In genomic region chr3:37668831-37669610, GRCh38 we compare ENCODE assay signal across 14 cellular contexts.
DNase-seq lines count a peak whose midpoint lies in the region; TF ChIP-seq lines count a peak whose summit lies in the region.
"Had no signal": no experiment of that assay in that cellular context is flagged by ENCODE, and none has a peak within 500 bp of the region (broad histone marks: within the 10 kb centered on the region; RNA-seq: fewer than 3 reads in every experiment).

No MANE protein-coding gene starts in this region.

- no peaks in the 10 kb centered on the region for H3K9me2 ChIP-seq in Karpas-422 (replicated peaks; ENCODE audit: insufficient read depth, low read length)

- TF ChIP-seq CTCF in ascending aorta (IDR thresholded peaks at IDR 0.05) (no peak), right atrium auricular region (IDR thresholded peaks at IDR 0.05) (no peak)

- intact Hi-C loops in ascending aorta (cut with DNase I): no loop called here

- DNase-seq in Karpas-422: peak; percentile 34
- no peak for DNase-seq in ascending aorta (ENCODE audit: low spot score in 2 of 2)
- no peak for DNase-seq in right atrium auricular region (ENCODE audit: low spot score)
- DNase-seq in activated CD8-positive, alpha-beta memory T cell treated with anti-CD3 and anti-CD28 coated beads, Interleukin-2, amount 50 U/mL, for 4 hours: no peak
- DNase-seq in stimulated activated CD4-positive, alpha-beta T cell treated with anti-CD3 and anti-CD28 coated beads, Interleukin-12 subunit alpha, Interleukin-12 subunit beta, amount 100 ng/mL, for 4 hours: no peak
- DNase-seq in mesenteric fat pad (ENCODE audit: low spot score): no peak
- no peak for DNase-seq in COLO829 (ENCODE audit: low spot score)
- DNase-seq: activated CD4-positive, alpha-beta T cell treated with anti-CD3 and anti-CD28 coated beads, Interleukin-2, amount 10 ng/mL, durations not matched to agents 7 days and 5 days; activated naive CD4-positive, alpha-beta T cell; HCEC 1CT; naive thymus-derived CD8-positive, alpha-beta T cell; NCI-H1436; spleen had no signal

- no peak overlapping the region for H3K27ac ChIP-seq in Karpas-422 (ENCODE audit: low read length)
- H3K27ac ChIP-seq in ascending aorta: peak overlapping the region; percentile 9 to 44
- peak overlapping the region; percentile 49 to 80 for H3K27ac ChIP-seq in right atrium auricular region
- H3K27ac ChIP-seq in rectal smooth muscle tissue (ENCODE audit: low read depth, low read length): no peak overlapping the region
- H3K27ac ChIP-seq: spleen had no signal

- H3K4me2 ChIP-seq in Karpas-422 (ENCODE audit: low read depth, low read length, poor library complexity, severe bottlenecking): no peak overlapping the region

- no peaks in the 10 kb centered on the region for H3K4me1 ChIP-seq in Karpas-422 (ENCODE audit: low read length)
- peaks cover 18 to 34% of the 10 kb centered on the region in 2 donors for H3K4me1 ChIP-seq in ascending aorta
- H3K4me1 ChIP-seq in right atrium auricular region: peaks cover 0 to 31% of the 10 kb centered on the region in 2 donors
- H3K4me1 ChIP-seq in rectal smooth muscle tissue (ENCODE audit: control insufficient read depth, insufficient read depth, low read length): peaks cover 29% of the 10 kb centered on the region

- H3K9me3 ChIP-seq in Karpas-422 (ENCODE audit: low read length) (no peaks in the 10 kb centered on the region), ascending aorta (no peaks in the 10 kb centered on the region), right atrium auricular region (no peaks in the 10 kb centered on the region)
- H3K9me3 ChIP-seq: spleen had no signal

- H3K9ac ChIP-seq in Karpas-422 (ENCODE audit: low read length): no peak overlapping the region
- H3K9ac ChIP-seq in rectal smooth muscle tissue (ENCODE audit: low read length): no peak overlapping the region

- H3K79me2 ChIP-seq in Karpas-422 (ENCODE audit: low read length): no peaks in the 10 kb centered on the region

- no peak overlapping the region for H2AFZ ChIP-seq in Karpas-422 (ENCODE audit: low read length)

- no peaks in the 10 kb centered on the region for H3K36me3 ChIP-seq in Karpas-422 (ENCODE audit: insufficient read depth, low read length)
- no peaks in the 10 kb centered on the region for H3K36me3 ChIP-seq in ascending aorta
- H3K36me3 ChIP-seq in right atrium auricular region: no peaks in the 10 kb centered on the region
- H3K36me3 ChIP-seq in rectal smooth muscle tissue (ENCODE audit: control insufficient read depth, insufficient read depth, low read length): no peaks in the 10 kb centered on the region
- H3K36me3 ChIP-seq: spleen had no signal

- H3K27me3 ChIP-seq in Karpas-422 (ENCODE audit: low read length) (no peaks in the 10 kb centered on the region), ascending aorta (no peaks in the 10 kb centered on the region), right atrium auricular region (no peaks in the 10 kb centered on the region), rectal smooth muscle tissue (ENCODE audit: control insufficient read depth, insufficient read depth, low read length) (no peaks in the 10 kb centered on the region)
- H3K27me3 ChIP-seq: spleen had no signal

- H4K20me1 ChIP-seq in Karpas-422 (ENCODE audit: insufficient read depth, low read depth, low read length): no peaks in the 10 kb centered on the region

- H3K4me3 ChIP-seq in Karpas-422 (ENCODE audit: low read length): no peak overlapping the region
- peak overlapping the region; percentile 5 to 12 for H3K4me3 ChIP-seq in ascending aorta
- no peak overlapping the region for H3K4me3 ChIP-seq in right atrium auricular region
- H3K4me3 ChIP-seq in rectal smooth muscle tissue (ENCODE audit: low read length): peak overlapping the region; percentile 2
- H3K4me3 ChIP-seq: spleen had no signal

Comparison
In these comparisons a context has a peak if more than half of its experiments do, and no peak if none do; other contexts are left out.
1. H3K27ac ChIP-seq: peak in ascending aorta (2 of 2) and right atrium auricular region (2 of 2); none in Karpas-422 (single experiment) and rectal smooth muscle tissue (single experiment).
2. H3K4me3 ChIP-seq: peak in ascending aorta (2 of 2) and rectal smooth muscle tissue (single experiment); none in Karpas-422 (single experiment) and right atrium auricular region (0 of 2).